ENCODE assay signal across 18 cellular contexts in the genomic region with DNA sequence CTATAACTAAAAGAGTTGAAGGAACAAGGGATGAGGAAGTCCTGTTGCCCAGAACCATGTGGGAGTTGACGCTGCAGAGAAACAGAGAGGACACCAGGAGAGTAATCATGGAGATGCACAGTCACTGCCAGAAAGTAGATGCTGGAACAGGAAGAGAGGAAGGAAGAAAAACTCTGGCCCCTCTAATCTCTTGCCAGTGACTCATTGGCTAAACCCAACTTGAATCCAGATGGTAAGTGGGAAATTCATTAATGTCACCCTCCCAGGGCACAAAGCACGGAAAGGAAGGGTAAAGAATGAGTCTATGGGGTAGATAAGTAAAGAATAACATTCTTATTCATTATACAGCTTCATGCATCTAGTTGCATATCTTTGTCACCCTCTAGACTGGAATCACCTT.
A peak's percentile ranks its signal among the peaks of the same experiment; 100 is the strongest.
DNase-seq lines count a peak whose midpoint lies in the region; TF ChIP-seq lines count a peak whose summit lies in the region.
"Had no signal": no experiment of that assay in that cellular context is flagged by ENCODE, and none has a peak within 500 bp of the region (broad histone marks: within the 10 kb centered on the region; RNA-seq: fewer than 3 reads in every experiment).

No MANE protein-coding gene starts in this region.

- H3K4me3 ChIP-seq in GM23248 (no peak overlapping the region), brain microvascular endothelial cell (ENCODE audit: low read depth, low read length) (no peak overlapping the region), fibroblast of the aortic adventitia (ENCODE audit: low read depth, low read length) (no peak overlapping the region)
- H3K4me3 ChIP-seq: Peyer's patch had no signal

- H3K4me2 ChIP-seq in GM23248 (ENCODE audit: unreplicated experiment), result no peak overlapping the region
- H3K4me2 ChIP-seq: KMS-11 had no signal

- no peaks in the 10 kb centered on the region for H3K9me3 ChIP-seq in GM23248 (ENCODE audit: low read depth)
- H3K9me3 ChIP-seq: Peyer's patch had no signal

- no peaks in the 10 kb centered on the region for H3K4me1 ChIP-seq in GM23248 (ENCODE audit: insufficient read depth)
- H3K4me1 ChIP-seq: Peyer's patch had no signal

- H3K9ac ChIP-seq in GM23248, result no peak overlapping the region
- H3K9ac ChIP-seq: KMS-11 had no signal

- 23 to 26% methylated on average over 2 of the region's 2 CpGs for WGBS in GM23248 (ENCODE audit: low coverage in 1 of 2, low lambda C conversion rate in 2 of 2, missing lambda C conversion rate in 2 of 2), 2 experiments

- H3K36me3 ChIP-seq in GM23248 (ENCODE audit: low read depth) (no peaks in the 10 kb centered on the region), brain microvascular endothelial cell (replicated peaks) (no peaks in the 10 kb centered on the region)
- H3K36me3 ChIP-seq: Peyer's patch had no signal

- peak; percentile 16 for DNase-seq in A172 (ENCODE audit: low spot score)
- DNase-seq in GM23248, result peak; percentile 3
- DNase-seq in brain microvascular endothelial cell, result peak; percentile 36
- DNase-seq in fibroblast of the aortic adventitia (ENCODE audit: low read depth), result peak; percentile 81
- no peak for DNase-seq in SKM-1 (lab: John Stamatoyannopoulos, UW; ENCODE audit: unreplicated experiment)
- DNase-seq in NCI-H2171 treated with DMSO at 0.1 percent for 48 hours (lab: John Stamatoyannopoulos, UW), result no peak
- DNase-seq in stimulated activated CD4-positive, alpha-beta T cell treated with anti-CD3 and anti-CD28 coated beads, Interleukin-1b, Interleukin-23, amount 100 ng/mL, for 48 hours, result no peak
- DNase-seq in NCI-H2029 treated with DMSO at 0.1 percent for 48 hours (lab: John Stamatoyannopoulos, UW), result no peak
- DNase-seq: NCI-H1092 treated with DMSO at 0.1 percent for 48 hours, NCI-H1436 treated with DMSO at 0.1 percent for 48 hours, NCI-H1930, NCI-H345, NCI-H524, NCI-H82, Peyer's patch, T-cell had no signal

- in situ Hi-C loops in GM23248 (cut with MboI) (no loop called here), brain microvascular endothelial cell (cut with HindIII; ENCODE audit: low pct_ligation_motif_present, low sequenced_read_pairs) (no loop called here)

- H3K9me2 ChIP-seq in GM23248 (ENCODE audit: insufficient read depth), result no peaks in the 10 kb centered on the region

- no peaks in the 10 kb centered on the region for H4K20me1 ChIP-seq in GM23248 (ENCODE audit: insufficient read depth)

- no peak overlapping the region for H2AFZ ChIP-seq in GM23248

- H3F3A ChIP-seq in GM23248 (ENCODE audit: insufficient read depth), result no peaks in the 10 kb centered on the region

- no peaks in the 10 kb centered on the region for H3K79me2 ChIP-seq in GM23248 (ENCODE audit: insufficient read depth)

- H3K27me3 ChIP-seq in GM23248 (replicated peaks; ENCODE audit: insufficient read depth), result 0 out of 2 replicates have a peak, but pooled peaks cover 5% of the 10 kb centered on the region
- no peaks in the 10 kb centered on the region for H3K27me3 ChIP-seq in brain microvascular endothelial cell (replicated peaks)
- H3K27me3 ChIP-seq: Peyer's patch had no signal

- H3K27ac ChIP-seq in GM23248 (no peak overlapping the region), brain microvascular endothelial cell (no peak overlapping the region)
- H3K27ac ChIP-seq: 22Rv1, KMS-11, Peyer's patch had no signal

- TF ChIP-seq CTCF in brain microvascular endothelial cell (IDR thresholded peaks at IDR 0.05; ENCODE audit: low read depth, low read length, missing control alignments) (no peak), fibroblast of the aortic adventitia (IDR thresholded peaks at IDR 0.05; ENCODE audit: insufficient read depth, low read length) (no peak)

Comparison
In these comparisons a context has a peak if more than half of its experiments do, and no peak if none do; other contexts are left out.
1. DNase-seq: peak in A172 (single experiment), GM23248 (single experiment), brain microvascular endothelial cell (single experiment) and fibroblast of the aortic adventitia (single experiment); none in SKM-1 (single experiment), NCI-H2171 treated with DMSO at 0.1 percent for 48 hours (single experiment), stimulated activated CD4-positive, alpha-beta T cell treated with anti-CD3 and anti-CD28 coated beads, Interleukin-1b, Interleukin-23, amount 100 ng/mL, for 48 hours (single experiment) and NCI-H2029 treated with DMSO at 0.1 percent for 48 hours (single experiment).